ENCODE assay signal across 17 cellular contexts in the genomic region with DNA sequence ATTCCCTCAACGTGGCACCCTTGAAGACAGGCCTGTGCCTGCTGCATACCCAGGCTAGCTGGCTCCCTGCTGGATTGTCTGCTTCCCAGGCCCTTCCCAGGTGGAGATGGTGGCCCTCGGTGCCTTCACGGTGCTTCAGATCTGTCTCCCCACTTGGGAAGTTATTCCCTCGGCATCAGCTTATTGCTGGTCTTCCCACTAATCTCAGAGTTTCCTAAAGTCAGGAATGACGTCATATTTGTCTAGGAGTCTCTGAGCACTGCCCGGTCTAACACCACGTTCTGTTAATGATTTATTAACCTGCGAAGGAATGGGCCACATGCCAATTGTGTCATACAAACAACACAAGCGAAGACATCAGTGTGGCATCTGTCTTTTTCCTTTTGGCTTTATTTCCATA.
DNase-seq lines count a peak whose midpoint lies in the region; ATAC-seq and TF ChIP-seq lines count a peak whose summit lies in the region.
"Had no signal": no experiment of that assay in that cellular context is flagged by ENCODE, and none has a peak within 500 bp of the region (broad histone marks: within the 10 kb centered on the region; RNA-seq: fewer than 3 reads in every experiment).

No MANE protein-coding gene starts in this region.

- H3K27ac Mint-ChIP-seq in MCF 10A (ENCODE audit: low read depth, unreplicated experiment), result no peak overlapping the region
- H3K27ac Mint-ChIP-seq in stimulated activated effector memory CD8-positive, alpha-beta T cell treated with anti-CD3 and anti-CD28 coated beads, Interleukin-12 subunit alpha, Interleukin-12 subunit beta, amount 100 ng/mL, for 72 hours, result no peak overlapping the region
- H3K27ac Mint-ChIP-seq: activated naive CD4-positive, alpha-beta T cell treated with anti-CD3 and anti-CD28 coated beads, Interleukin-2, amount 50 U/mL, for 72 hours; IgD-negative memory B cell had no signal

- H2AFZ ChIP-seq in mesenchymal stem cell (ENCODE audit: low read depth, low read length), result peak overlapping the region; percentile 20

- no TSS peak for BruUV-seq in MCF 10A (replicated peaks; lab: Mats Ljungman, UMichigan)

- DNase-seq in MCF 10A (ENCODE audit: unreplicated experiment), result peak; percentile 59
- DNase-seq in breast epithelium (ENCODE audit: low spot score in 2 of 2), result no peak
- peak; percentile 83 for DNase-seq in epithelial cell of proximal tubule (ENCODE audit: low read depth)
- DNase-seq in mesenchymal stem cell, result peak; percentile 42
- DNase-seq in gastrocnemius medialis, result no peak
- no peak for DNase-seq in stimulated activated effector memory CD8-positive, alpha-beta T cell treated with anti-CD3 and anti-CD28 coated beads, Interleukin-12 subunit alpha, Interleukin-12 subunit beta, amount 100 ng/mL, for 72 hours (ENCODE audit: low spot score in 2 of 2)
- DNase-seq in effector memory CD4-positive, alpha-beta T cell, result no peak
- DNase-seq: DMS79 treated with DMSO at 0.1 percent for 48 hours, NCI-H2107 had no signal

- H2AK5ac ChIP-seq in mesenchymal stem cell (ENCODE audit: low read length, severe bottlenecking), result peak overlapping the region; percentile 53

- H3K79me1 ChIP-seq in mesenchymal stem cell (replicated peaks; ENCODE audit: low read length, poor library complexity, severe bottlenecking), result no peaks in the 10 kb centered on the region

- intact Hi-C loops in MCF 10A (cut with micrococcal nuclease), result no loop called here
- intact Hi-C loops in breast epithelium (cut with DNase I; ENCODE audit: low total_unique reads), result no loop called here
- intact Hi-C loops in gastrocnemius medialis (cut with DNase I; ENCODE audit: low total_unique reads), result loop anchor here (10.0 kb wide), 1 partner anchor 177 kb away; no protein-coding TSS in a partner anchor

- H3K4ac ChIP-seq in mesenchymal stem cell (ENCODE audit: low read depth in 1 of 2, low read length in 2 of 2), result no peak overlapping the region

- no peaks in the 10 kb centered on the region for H3K4me1 Mint-ChIP-seq in MCF 10A (ENCODE audit: insufficient read depth, unreplicated experiment)
- peaks cover 54% of the 10 kb centered on the region for H3K4me1 Mint-ChIP-seq in stimulated activated effector memory CD8-positive, alpha-beta T cell treated with anti-CD3 and anti-CD28 coated beads, Interleukin-12 subunit alpha, Interleukin-12 subunit beta, amount 100 ng/mL, for 72 hours

- peak overlapping the region; percentile 68 for H2BK15ac ChIP-seq in mesenchymal stem cell (ENCODE audit: low read depth, poor library complexity, severe bottlenecking)

- no peak overlapping the region for H2BK120ac ChIP-seq in mesenchymal stem cell (ENCODE audit: low read depth, low read length)

- H3K4me3 Mint-ChIP-seq in MCF 10A (ENCODE audit: unreplicated experiment), result no peak overlapping the region
- H3K4me3 Mint-ChIP-seq in stimulated activated effector memory CD8-positive, alpha-beta T cell treated with anti-CD3 and anti-CD28 coated beads, Interleukin-12 subunit alpha, Interleukin-12 subunit beta, amount 100 ng/mL, for 72 hours, result no peak overlapping the region
- H3K4me3 Mint-ChIP-seq: IgD-negative memory B cell had no signal

- H3K27ac ChIP-seq in breast epithelium, result peak overlapping the region in 1 of 2 donors; percentile 67
- H3K27ac ChIP-seq in mesenchymal stem cell (ENCODE audit: low read length, poor library complexity, severe bottlenecking), result no peak overlapping the region
- peak overlapping the region in 1 of 4 donors; percentile 11 for H3K27ac ChIP-seq in gastrocnemius medialis
- H3K27ac ChIP-seq in effector memory CD4-positive, alpha-beta T cell (ENCODE audit: insufficient read depth, low read length, poor library complexity, severe bottlenecking), result no peak overlapping the region
- H3K27ac ChIP-seq: psoas muscle, thoracic aorta had no signal

- peak overlapping the region; percentile 10 for H3K9ac ChIP-seq in mesenchymal stem cell (ENCODE audit: low read length)

- no peaks in the 10 kb centered on the region for H3K27me3 Mint-ChIP-seq in MCF 10A (ENCODE audit: insufficient read depth, unreplicated experiment)

- H3K36me3 ChIP-seq in breast epithelium (no peaks in the 10 kb centered on the region), mesenchymal stem cell (ENCODE audit: control insufficient read depth in 1 of 2, insufficient read depth in 2 of 2, low read depth in 1 of 2, low read length in 2 of 2) (no peaks in the 10 kb centered on the region), gastrocnemius medialis (no peaks in the 10 kb centered on the region)
- H3K36me3 ChIP-seq in effector memory CD4-positive, alpha-beta T cell (ENCODE audit: control insufficient read depth, insufficient read depth, low read length), result no peaks in the 10 kb centered on the region
- H3K36me3 ChIP-seq: thoracic aorta had no signal

- TF ChIP-seq CTCF in MCF 10A (IDR thresholded peaks at IDR 0.05; ENCODE audit: unreplicated experiment), result no peak
- no peak for TF ChIP-seq CTCF in breast epithelium (IDR thresholded peaks at IDR 0.05)
- TF ChIP-seq CTCF in epithelial cell of proximal tubule (conservative IDR thresholded peaks at IDR 0.05; ENCODE audit: low read depth, low read length), result no peak
- no peak for TF ChIP-seq CTCF in gastrocnemius medialis (IDR thresholded peaks at IDR 0.05 in 4 of 5, conservative IDR thresholded peaks at IDR 0.05 in 1 of 5)

- no peaks in the 10 kb centered on the region for H3K36me3 Mint-ChIP-seq in MCF 10A (ENCODE audit: insufficient read depth, unreplicated experiment)
- peaks cover 6% of the 10 kb centered on the region for H3K36me3 Mint-ChIP-seq in stimulated activated effector memory CD8-positive, alpha-beta T cell treated with anti-CD3 and anti-CD28 coated beads, Interleukin-12 subunit alpha, Interleukin-12 subunit beta, amount 100 ng/mL, for 72 hours
- H3K36me3 Mint-ChIP-seq: activated naive CD4-positive, alpha-beta T cell treated with anti-CD3 and anti-CD28 coated beads, Interleukin-2, amount 50 U/mL, for 72 hours; IgD-negative memory B cell had no signal

- TF ChIP-seq POLR2A in breast epithelium (IDR thresholded peaks at IDR 0.05) (no peak), gastrocnemius medialis (IDR thresholded peaks at IDR 0.05) (no peak)

- POLR2A ChIA-PET in MCF 10A (lab: Yijun Ruan, JAX), result no interaction called here

- H4K91ac ChIP-seq in mesenchymal stem cell (ENCODE audit: low read length), result peak overlapping the region; percentile 74

- H3K18ac ChIP-seq in mesenchymal stem cell (ENCODE audit: low read depth in 1 of 2, low read length in 2 of 2), result no peak overlapping the region

- in situ Hi-C loops in gastrocnemius medialis (cut with MboI; ENCODE audit: low sequenced_read_pairs in 4 of 4), result no loop called here

- H4K8ac ChIP-seq in mesenchymal stem cell (ENCODE audit: low read length), result no peak overlapping the region

- CTCF ChIA-PET in MCF 10A (lab: Yijun Ruan, JAX), result interaction anchor here (0.5 kb wide), 1 partner anchor 33 kb away, joined by 3 read pairs; no protein-coding TSS in a partner anchor

- H3K4me2 ChIP-seq in mesenchymal stem cell (ENCODE audit: low read length, poor library complexity, severe bottlenecking), result no peak overlapping the region

- no peak overlapping the region for H3K14ac ChIP-seq in mesenchymal stem cell (ENCODE audit: low read length in 2 of 2)

- no peak for ATAC-seq in gastrocnemius medialis
- ATAC-seq in HG03342 (IDR thresholded peaks at IDR 0.05; ENCODE audit: unreplicated experiment), result no peak
- ATAC-seq in stimulated activated effector memory CD8-positive, alpha-beta T cell treated with anti-CD3 and anti-CD28 coated beads, Interleukin-12 subunit alpha, Interleukin-12 subunit beta, amount 100 ng/mL, for 72 hours, result no peak
- ATAC-seq: activated naive CD4-positive, alpha-beta T cell treated with anti-CD3 and anti-CD28 coated beads, Interleukin-2, amount 50 U/mL, for 72 hours; HCT116; Panc1 had no signal

- H3K4me3 ChIP-seq in breast epithelium (no peak overlapping the region), epithelial cell of proximal tubule (ENCODE audit: low read depth, low read length) (no peak overlapping the region), mesenchymal stem cell (ENCODE audit: insufficient read depth in 1 of 2, low read depth in 1 of 2, low read length in 2 of 2) (no peak overlapping the region), gastrocnemius medialis (no peak overlapping the region)
- H3K4me3 ChIP-seq in effector memory CD4-positive, alpha-beta T cell (ENCODE audit: insufficient read depth, low read depth, low read length, poor library complexity, severe bottlenecking), result no peak overlapping the region
- H3K4me3 ChIP-seq: lung, psoas muscle, thoracic aorta had no signal

- H2BK12ac ChIP-seq in mesenchymal stem cell (ENCODE audit: low read length in 2 of 2), result no peak overlapping the region

- no peak overlapping the region for H2BK5ac ChIP-seq in mesenchymal stem cell (ENCODE audit: low read depth, low read length, poor library complexity, severe bottlenecking)

- H3K9me3 ChIP-seq in breast epithelium, result no peaks in the 10 kb centered on the region
- H3K9me3 ChIP-seq in mesenchymal stem cell (ENCODE audit: control insufficient read depth, low read length), result no peaks in the 10 kb centered on the region
- H3K9me3 ChIP-seq in gastrocnemius medialis, result no peaks in the 10 kb centered on the region
- no peaks in the 10 kb centered on the region for H3K9me3 ChIP-seq in effector memory CD4-positive, alpha-beta T cell (ENCODE audit: control insufficient read depth, low read length)
- H3K9me3 ChIP-seq: psoas muscle, thoracic aorta had no signal

- H3K9me3 Mint-ChIP-seq in MCF 10A (ENCODE audit: unreplicated experiment), result peaks cover 16% of the 10 kb centered on the region
- no peaks in the 10 kb centered on the region for H3K9me3 Mint-ChIP-seq in stimulated activated effector memory CD8-positive, alpha-beta T cell treated with anti-CD3 and anti-CD28 coated beads, Interleukin-12 subunit alpha, Interleukin-12 subunit beta, amount 100 ng/mL, for 72 hours
- H3K9me3 Mint-ChIP-seq: activated naive CD4-positive, alpha-beta T cell treated with anti-CD3 and anti-CD28 coated beads, Interleukin-2, amount 50 U/mL, for 72 hours; IgD-negative memory B cell had no signal

- H3K27me3 ChIP-seq in breast epithelium (no peaks in the 10 kb centered on the region), mesenchymal stem cell (ENCODE audit: control insufficient read depth in 1 of 2, insufficient read depth in 1 of 2, low read length in 2 of 2) (no peaks in the 10 kb centered on the region), gastrocnemius medialis (no peaks in the 10 kb centered on the region)
- no peaks in the 10 kb centered on the region for H3K27me3 ChIP-seq in effector memory CD4-positive, alpha-beta T cell (replicated peaks; ENCODE audit: control insufficient read depth, insufficient read depth, low read length, poor library complexity, severe bottlenecking)

- peaks cover 0 to 3% of the 10 kb centered on the region in 2 donors for H3K4me1 ChIP-seq in breast epithelium
- H3K4me1 ChIP-seq in mesenchymal stem cell (ENCODE audit: control insufficient read depth, insufficient read depth, low read depth, low read length), result peaks cover 11% of the 10 kb centered on the region
- H3K4me1 ChIP-seq in gastrocnemius medialis, result peaks cover 17% of the 10 kb centered on the region in 2 donors
- H3K4me1 ChIP-seq in effector memory CD4-positive, alpha-beta T cell (ENCODE audit: control insufficient read depth, insufficient read depth, low read length, poor library complexity, severe bottlenecking), result no peaks in the 10 kb centered on the region

- no peak overlapping the region for H3K23ac ChIP-seq in mesenchymal stem cell (ENCODE audit: low read length in 2 of 2)

- WGBS in mesenchymal stem cell, result 54% methylated on average over 9 of the region's 9 CpGs

Comparison
In these comparisons a context has a peak if more than half of its experiments do, and no peak if none do; other contexts are left out.
1. DNase-seq: peak in MCF 10A (single experiment), epithelial cell of proximal tubule (single experiment) and mesenchymal stem cell (single experiment); none in breast epithelium (0 of 2), gastrocnemius medialis (0 of 2), stimulated activated effector memory CD8-positive, alpha-beta T cell treated with anti-CD3 and anti-CD28 coated beads, Interleukin-12 subunit alpha, Interleukin-12 subunit beta, amount 100 ng/mL, for 72 hours (0 of 2) and effector memory CD4-positive, alpha-beta T cell (0 of 3).